Comparison of ENCODE assay signal across 1 cellular context in genomic region chr5:68548959-68549676, GRCh38.
TF ChIP-seq lines count a peak whose summit lies in the region.

No MANE protein-coding gene starts in this region.

TF ChIP-seq in A549, 52 proteins besides CTCF, POLR2A, EP300 and RAD21 (continued from another document):
- no peak for TF ChIP-seq ELK1 (IDR thresholded peaks at IDR 0.05; ENCODE audit: low read depth, low read length)
- TF ChIP-seq EHMT2 (IDR thresholded peaks at IDR 0.05; ENCODE audit: low read depth): no peak
- TF ChIP-seq USF2 (IDR thresholded peaks at IDR 0.05): 0 out of 2 replicates have a peak, but pooled peaks have one; percentile 48
- no peak for TF ChIP-seq ZC3H11A (IDR thresholded peaks at IDR 0.05)
- no peak for TF ChIP-seq HDAC2 (IDR thresholded peaks at IDR 0.05)
- no peak for TF ChIP-seq ATOH8 (CRISPR knock-in tag; IDR thresholded peaks at IDR 0.05; ENCODE audit: low read depth)
- TF ChIP-seq JUNB (IDR thresholded peaks at IDR 0.05): peak; percentile 92
- TF ChIP-seq MYC (IDR thresholded peaks at IDR 0.05; ENCODE audit: borderline replicate concordance, low read length): no peak
- TF ChIP-seq ESRRA (IDR thresholded peaks at IDR 0.05; ENCODE audit: borderline replicate concordance, low read length): 0 out of 2 replicates have a peak, but pooled peaks have one; percentile 14
- no peak for TF ChIP-seq ZSCAN20 (CRISPR knock-in tag; IDR thresholded peaks at IDR 0.05)
- TF ChIP-seq CEBPB (IDR thresholded peaks at IDR 0.05): peak in 1 of 2 experiments; percentile 74; a peak in 2 of 4 replicates
- no peak for TF ChIP-seq CHD4 (IDR thresholded peaks at IDR 0.05; ENCODE audit: borderline replicate concordance)
- peak; percentile 55; the same call in 1 of the 2 replicates for TF ChIP-seq BHLHE40 (IDR thresholded peaks at IDR 0.05; ENCODE audit: low read depth, low read length)
TF ChIP-seq in A549: peak in this region for 18.
